In genomic region chr13:20967340-20967739, GRCh38 we compare ENCODE assay signal across 31 cellular contexts.
"Had no signal": no experiment of that assay in that cellular context is flagged by ENCODE, and none has a peak within 500 bp of the region (broad histone marks: within the 10 kb centered on the region; RNA-seq: fewer than 3 reads in every experiment).

No MANE protein-coding gene starts in this region.

- H3K27ac ChIP-seq: neural progenitor cell, ovary, parathyroid adenoma, psoas muscle, skin epidermis, spleen, suprapubic skin, testis, tibial artery, transverse colon, upper lobe of left lung, vagina had no signal

- FAIRE-seq: urothelium cell line had no signal

- H3K9me3 Mint-ChIP-seq: natural killer cell; nephron; stimulated activated memory B cell treated with anti-CD40 and anti-IgM and Interleukin-4, amounts not matched to agents 10 μg/mL and 1 μg/mL and 100 μg/mL, for 72 hours had no signal

- H3K9ac ChIP-seq: neural progenitor cell, parathyroid adenoma had no signal

- H3K27ac Mint-ChIP-seq: natural killer cell; nephron; neural progenitor cell; progenitor cell of endocrine pancreas; stimulated activated memory B cell treated with anti-CD40 and anti-IgM and Interleukin-4, amounts not matched to agents 10 μg/mL and 1 μg/mL and 100 μg/mL, for 72 hours had no signal

- H2AFZ ChIP-seq: neural progenitor cell, parathyroid adenoma had no signal

- H3K4me1 ChIP-seq: neural progenitor cell, parathyroid adenoma, psoas muscle, spleen, suprapubic skin, testis, tibial artery, transverse colon, upper lobe of left lung, vagina had no signal

- H3K36me3 ChIP-seq: neural progenitor cell, ovary, suprapubic skin, transverse colon had no signal

- H3K27me3 ChIP-seq: neural progenitor cell, ovary, spleen, suprapubic skin, testis, tibial artery, transverse colon, upper lobe of left lung, vagina had no signal

- ATAC-seq: natural killer cell; psoas muscle; right cardiac atrium; sciatic nerve; stimulated activated memory B cell treated with anti-CD40 and anti-IgM and Interleukin-4, amounts not matched to agents 10 μg/mL and 1 μg/mL and 100 μg/mL, for 72 hours; stimulated activated naive CD8-positive, alpha-beta T cell treated with anti-CD3 and anti-CD28 coated beads, Interleukin-15, amount 100 ng/mL, for 72 hours; stimulated activated naive CD8-positive, alpha-beta T cell treated with anti-CD3 and anti-CD28 coated beads, Interleukin-15, Interleukin-2, amounts not matched to agents 100 U/mL and 50 U/mL, for 24 hours had no signal

- H3K4me3 ChIP-seq: neural progenitor cell, ovary, psoas muscle, skin epidermis, smooth muscle cell, spleen, suprapubic skin, testis, tibial artery, transverse colon, upper lobe of left lung, vagina had no signal

- H3K79me2 ChIP-seq: parathyroid adenoma had no signal

- H3K36me3 Mint-ChIP-seq: natural killer cell; stimulated activated memory B cell treated with anti-CD40 and anti-IgM and Interleukin-4, amounts not matched to agents 10 μg/mL and 1 μg/mL and 100 μg/mL, for 72 hours had no signal

- H3K4me1 Mint-ChIP-seq: nephron; neural progenitor cell; stimulated activated memory B cell treated with anti-CD40 and anti-IgM and Interleukin-4, amounts not matched to agents 10 μg/mL and 1 μg/mL and 100 μg/mL, for 72 hours had no signal

- H3K9me3 ChIP-seq: ovary, psoas muscle, spleen, suprapubic skin, testis, tibial artery, transverse colon, upper lobe of left lung, vagina had no signal

- DNase-seq: natural killer cell; occipital lobe; ovary; posterior cingulate gyrus; psoas muscle; right cardiac atrium; spleen; stimulated activated CD4-positive, alpha-beta T cell treated with anti-CD3 and anti-CD28 coated beads, Interleukin-12 subunit alpha, Interleukin-12 subunit beta, amount 100 ng/mL, for 4 hours; stimulated activated CD4-positive, alpha-beta T cell treated with anti-CD3 and anti-CD28 coated beads, Interleukin-1b, Interleukin-23, amount 100 ng/mL, for 48 hours; stimulated activated CD4-positive, alpha-beta T cell treated with anti-CD3 and anti-CD28 coated beads, Interleukin-4, amount 100 ng/mL, for 1 hour; stimulated activated CD4-positive, alpha-beta T cell treated with anti-CD3 and anti-CD28 coated beads, Interleukin-4, amount 100 ng/mL, for 4 hours; stimulated activated CD8-positive, alpha-beta memory T cell treated with anti-CD3 and anti-CD28 coated beads, Interleukin-4, amount 100 ng/mL, for 48 hours; stimulated activated naive CD4-positive, alpha-beta T cell; stimulated activated naive CD8-positive, alpha-beta T cell treated with anti-CD3 and anti-CD28 coated beads, Interleukin-15, amount 100 ng/mL, for 72 hours; stimulated activated naive CD8-positive, alpha-beta T cell treated with anti-CD3 and anti-CD28 coated beads, Interleukin-15, Interleukin-2, amounts not matched to agents 100 U/mL and 50 U/mL, for 24 hours; substantia nigra; testis; tibial artery; transverse colon; upper lobe of left lung had no signal

- H3K4me2 ChIP-seq: neural progenitor cell, smooth muscle cell had no signal

- H3K27me3 Mint-ChIP-seq: progenitor cell of endocrine pancreas; stimulated activated memory B cell treated with anti-CD40 and anti-IgM and Interleukin-4, amounts not matched to agents 10 μg/mL and 1 μg/mL and 100 μg/mL, for 72 hours; stimulated activated naive CD8-positive, alpha-beta T cell treated with anti-CD3 and anti-CD28 coated beads, Interleukin-15, amount 100 ng/mL, for 72 hours had no signal

- H3K4me3 Mint-ChIP-seq: natural killer cell; nephron; neural progenitor cell; stimulated activated memory B cell treated with anti-CD40 and anti-IgM and Interleukin-4, amounts not matched to agents 10 μg/mL and 1 μg/mL and 100 μg/mL, for 72 hours; stimulated activated naive CD8-positive, alpha-beta T cell treated with anti-CD3 and anti-CD28 coated beads, Interleukin-15, amount 100 ng/mL, for 72 hours had no signal
